In genomic region chr3:49017229-49017615, GRCh38 we compare ENCODE assay signal across 8 cellular contexts. TPM values are rescaled to one million over a fixed set of nuclear protein-coding genes. Genes with fewer than 3 reads are reported as not detected.
DNase-seq lines count a peak whose midpoint lies in the region; ATAC-seq and TF ChIP-seq lines count a peak whose summit lies in the region.

No MANE protein-coding gene starts in this region.

- peak overlapping the region; percentile 75 for H3K4me3 ChIP-seq in GM23248
- H3K4me3 ChIP-seq in RWPE2 (ENCODE audit: severe bottlenecking): peak overlapping the region; percentile 55
- H3K4me3 ChIP-seq in esophagus squamous epithelium: peak overlapping the region in 3 of 4 donors; percentile 71 to 94 (median 92)
- H3K4me3 ChIP-seq in sigmoid colon: peak overlapping the region in 2 of 4 donors; percentile 72 to 81

- H3K27me3 ChIP-seq in GM23248 (replicated peaks; ENCODE audit: insufficient read depth): no peaks in the 10 kb centered on the region
- no peaks in the 10 kb centered on the region for H3K27me3 ChIP-seq in RWPE2 (ENCODE audit: insufficient read depth, poor library complexity, severe bottlenecking)
- no peaks in the 10 kb centered on the region for H3K27me3 ChIP-seq in esophagus squamous epithelium
- H3K27me3 ChIP-seq in sigmoid colon: no peaks in the 10 kb centered on the region

- H3K9me3 ChIP-seq in GM23248 (ENCODE audit: low read depth): no peaks in the 10 kb centered on the region
- no peaks in the 10 kb centered on the region for H3K9me3 ChIP-seq in RWPE2 (ENCODE audit: severe bottlenecking)
- H3K9me3 ChIP-seq in esophagus squamous epithelium: no peaks in the 10 kb centered on the region
- no peaks in the 10 kb centered on the region for H3K9me3 ChIP-seq in sigmoid colon

- intact Hi-C loops in esophagus squamous epithelium (cut with DNase I): no loop called here
- intact Hi-C loops in sigmoid colon (cut with DNase I): no loop called here

- in situ Hi-C loops in GM23248 (cut with MboI): no loop called here

- no peak for TF ChIP-seq CTCF in RWPE2 (IDR thresholded peaks at IDR 0.05; ENCODE audit: poor library complexity, severe bottlenecking)
- TF ChIP-seq CTCF in esophagus squamous epithelium (IDR thresholded peaks at IDR 0.05): no peak
- no peak for TF ChIP-seq CTCF in sigmoid colon (IDR thresholded peaks at IDR 0.05)

- peaks cover 18% of the 10 kb centered on the region for H3F3A ChIP-seq in GM23248 (ENCODE audit: insufficient read depth)

- DNase-seq in GM23248: peak; percentile 27
- DNase-seq in RWPE2 (ENCODE audit: low spot score): no peak
- no peak for DNase-seq in esophagus squamous epithelium (lab: John Stamatoyannopoulos, UW)
- DNase-seq in sigmoid colon: no peak
- DNase-seq in KG1 (lab: John Stamatoyannopoulos, UW): no peak
- no peak for DNase-seq in EL

- no peaks in the 10 kb centered on the region for H3K9me2 ChIP-seq in GM23248 (ENCODE audit: insufficient read depth)

- no peak for TF ChIP-seq POLR2A in esophagus squamous epithelium (IDR thresholded peaks at IDR 0.05)
- TF ChIP-seq POLR2A in sigmoid colon (IDR thresholded peaks at IDR 0.05): no peak

- peak overlapping the region; percentile 85 for H3K9ac ChIP-seq in GM23248

- no peaks in the 10 kb centered on the region for H4K20me1 ChIP-seq in GM23248 (ENCODE audit: insufficient read depth)

- 52 to 76% methylated on average over 2 of the region's 2 CpGs for WGBS in GM23248 (ENCODE audit: low coverage in 1 of 2, low lambda C conversion rate in 2 of 2, missing lambda C conversion rate in 2 of 2), 2 experiments
- WGBS in esophagus squamous epithelium, 2 donors: 29 to 65% methylated on average over 1 to 2 of the region's 2 CpGs
- 56 to 77% methylated on average over 2 of the region's 2 CpGs for WGBS in sigmoid colon, 2 donors

- peak overlapping the region; percentile 78 for H3K4me2 ChIP-seq in GM23248 (ENCODE audit: unreplicated experiment)

- peaks cover 55% of the 10 kb centered on the region for H3K79me2 ChIP-seq in GM23248 (ENCODE audit: insufficient read depth)

- no peak for TF ChIP-seq EP300 in sigmoid colon (IDR thresholded peaks at IDR 0.05)

- H3K27ac ChIP-seq in GM23248 (peak overlapping the region; percentile 78), RWPE2 (ENCODE audit: poor library complexity, severe bottlenecking) (peak overlapping the region; percentile 88), esophagus squamous epithelium (peak overlapping the region in 3 of 4 donors; percentile 87 to 100 (median 88)), sigmoid colon (peak overlapping the region; percentile 76 to 83 (median 82))

- H2AFZ ChIP-seq in GM23248: no peak overlapping the region

- ATAC-seq in RWPE2 (ENCODE audit: low read depth): no peak
- no peak for ATAC-seq in GM19324 (IDR thresholded peaks at IDR 0.05; ENCODE audit: low FRiP score, unreplicated experiment)
- ATAC-seq in HG03196 (IDR thresholded peaks at IDR 0.05; ENCODE audit: unreplicated experiment): no peak

- H3K36me3 ChIP-seq in GM23248 (ENCODE audit: low read depth): peaks cover 11% of the 10 kb centered on the region; the same call in 1 of the 2 replicates
- H3K36me3 ChIP-seq in RWPE2 (ENCODE audit: low read depth): peaks cover 47% of the 10 kb centered on the region
- peaks cover 11 to 46% (median 23%) of the 10 kb centered on the region in 3 donors for H3K36me3 ChIP-seq in esophagus squamous epithelium
- H3K36me3 ChIP-seq in sigmoid colon: peaks cover 0 to 42% (median 34%) of the 10 kb centered on the region in 4 donors

- no peaks in the 10 kb centered on the region for H3K4me1 ChIP-seq in GM23248 (ENCODE audit: insufficient read depth)
- peaks cover 4% of the 10 kb centered on the region for H3K4me1 ChIP-seq in RWPE2 (ENCODE audit: insufficient read depth, poor library complexity, severe bottlenecking)
- H3K4me1 ChIP-seq in esophagus squamous epithelium: peaks cover 26 to 59% (median 32%) of the 10 kb centered on the region in 3 donors
- H3K4me1 ChIP-seq in sigmoid colon: peaks cover 0 to 50% (median 40%) of the 10 kb centered on the region in 4 donors

RNA-seq across cellular contexts. Expression of gene DALRD3, which starts 1.2 kb away (rescaled TPM):
- total RNA-seq in GM23248 (2014; rRNA removed; shearing (Covaris generic)): 65.3 and 88.9 TPM in 2 replicates
- polyA plus RNA-seq in GM23248 (2016; fragmentation: Nextera tagmentation; extraction: Ambion mirVana): 40.2 and 43.3 TPM in 2 replicates
- total RNA-seq in esophagus squamous epithelium: 10 to 100 TPM; 34.4 to 42.4 (median 37.1) TPM
- total RNA-seq in sigmoid colon: 10 to 100 TPM; 11.8 to 35.5 (median 19.5) TPM
- 10 to 100 TPM; 14.3 to 26.3 (median 19.8) TPM for polyA plus RNA-seq in sigmoid colon

RNA-seq across cellular contexts. Expression of gene NDUFAF3, which starts 4.7 kb away (rescaled TPM):
- 129 and 132 TPM in 2 replicates for total RNA-seq in GM23248 (2014; rRNA removed; shearing (Covaris generic))
- polyA plus RNA-seq in GM23248 (2016; fragmentation: Nextera tagmentation; extraction: Ambion mirVana) (211 and 218 TPM in 2 replicates), sigmoid colon (10 to 100 TPM; 62.8 to 85.9 (median 74.4) TPM)
- total RNA-seq in esophagus squamous epithelium (10 to 100 TPM; 50.8 to 88.1 (median 54.1) TPM), sigmoid colon (100 to 1,000 TPM in 2 of 4 donors, 10 to 100 TPM in 2; 75.9 to 116 (median 94.9) TPM)

RNA-seq across cellular contexts. Expression of gene WDR6, which starts 10.0 kb away (rescaled TPM):
- 56.1 and 60.8 TPM in 2 replicates for total RNA-seq in GM23248 (2014; rRNA removed; shearing (Covaris generic))
- polyA plus RNA-seq in GM23248 (2016; fragmentation: Nextera tagmentation; extraction: Ambion mirVana) (50.3 and 51.3 TPM in 2 replicates), sigmoid colon (100 to 1,000 TPM in 1 of 3 donors, 10 to 100 TPM in 2; 21.0 to 124 (median 27.6) TPM)
- total RNA-seq in esophagus squamous epithelium (10 to 100 TPM; 27.4 to 78.0 (median 37.6) TPM), sigmoid colon (100 to 1,000 TPM in 1 of 4 donors, 10 to 100 TPM in 3; 71.3 to 122 (median 93.5) TPM)

RNA-seq across cellular contexts. Expression of gene IMPDH2, which starts 12.0 kb away (rescaled TPM):
- total RNA-seq in GM23248 (2014; rRNA removed; shearing (Covaris generic)): 192 and 210 TPM in 2 replicates
- polyA plus RNA-seq in GM23248 (2016; fragmentation: Nextera tagmentation; extraction: Ambion mirVana) (121 and 128 TPM in 2 replicates), sigmoid colon (100 to 1,000 TPM in 1 of 3 donors, 10 to 100 TPM in 2; 55.0 to 187 (median 93.1) TPM)
- total RNA-seq in esophagus squamous epithelium (100 to 1,000 TPM; 123 to 278 (median 200) TPM), sigmoid colon (100 to 1,000 TPM in 2 of 4 donors, 10 to 100 TPM in 2; 91.1 to 126 (median 109) TPM)

RNA-seq across cellular contexts. Expression of gene P4HTM, which starts 27.2 kb away (rescaled TPM):
- 38.3 and 53.6 TPM in 2 replicates for total RNA-seq in GM23248 (2014; rRNA removed; shearing (Covaris generic))
- 29.7 and 30.4 TPM in 2 replicates for polyA plus RNA-seq in GM23248 (2016; fragmentation: Nextera tagmentation; extraction: Ambion mirVana)
- total RNA-seq in esophagus squamous epithelium: 10 to 100 TPM in 3 of 4 donors, 1 to 10 TPM in 1; 5.7 to 28.1 (median 16.7) TPM
- total RNA-seq in sigmoid colon: 10 to 100 TPM; 30.9 to 41.3 (median 33.4) TPM
- 10 to 100 TPM in 1 of 3 donors, 1 to 10 TPM in 2; 5.4 to 28.9 (median 5.5) TPM for polyA plus RNA-seq in sigmoid colon
